ENCODE assay signal across 8 cellular contexts in genomic region chr16:22436823-22437652, GRCh38.
DNase-seq lines count a peak whose midpoint lies in the region; ATAC-seq and TF ChIP-seq lines count a peak whose summit lies in the region.
"Not testable (repeated sequence)": the region's sequence is repeated elsewhere in the genome, so short reads cannot be mapped to it uniquely, and the experiment has no call there.

No MANE protein-coding gene starts in this region.

- not testable (repeated sequence) for H3K4me1 Mint-ChIP-seq in dendritic cell treated with granulocyte-macrophage colony-stimulating factor and Interleukin-4, amounts not matched to agents 40 ng/mL and 50 ng/mL, for 4 days (ENCODE audit: low read depth)

- not testable (repeated sequence) for H3K36me3 Mint-ChIP-seq in dendritic cell treated with granulocyte-macrophage colony-stimulating factor and Interleukin-4, amounts not matched to agents 40 ng/mL and 50 ng/mL, for 4 days (ENCODE audit: low read depth)

- H3K36me3 ChIP-seq in BE2C, result not testable (repeated sequence)

- not testable (repeated sequence) for H3K9me3 ChIP-seq in BE2C

- peak overlapping the region; percentile 97 for H3K27ac Mint-ChIP-seq in dendritic cell treated with granulocyte-macrophage colony-stimulating factor and Interleukin-4, amounts not matched to agents 40 ng/mL and 50 ng/mL, for 4 days

- peak; percentile 85 for DNase-seq in BE2C
- DNase-seq in GM19240 (ENCODE audit: insufficient read length, low spot score), result peak; percentile 21
- DNase-seq in NCI-H748 treated with DMSO at 0.1 percent for 48 hours (lab: John Stamatoyannopoulos, UW), result peak; percentile 27
- DNase-seq in activated CD4-positive, alpha-beta T cell treated with anti-CD3 and anti-CD28 coated beads, Interleukin-2, amount 50 U/mL, for 4 hours, result peak; percentile 56 to 57
- peak; percentile 92 for DNase-seq in left kidney (ENCODE audit: low read depth, low spot score)
- peak; percentile 17 to 34 for DNase-seq in stimulated activated CD4-positive, alpha-beta T cell treated with anti-CD3 and anti-CD28 coated beads, Interleukin-1b, Interleukin-23, amount 100 ng/mL, for 1 hour (ENCODE audit: low read depth in 2 of 2)

- ATAC-seq in HG03432 (IDR thresholded peaks at IDR 0.05; ENCODE audit: unreplicated experiment), result peak; percentile 88

- H3K27me3 ChIP-seq in BE2C, result not testable (repeated sequence)

- not testable (repeated sequence) for TF ChIP-seq CTCF in BE2C (IDR thresholded peaks at IDR 0.05; ENCODE audit: low read depth, low read length)

- intact Hi-C loops in dendritic cell treated with granulocyte-macrophage colony-stimulating factor and Interleukin-4, amounts not matched to agents 40 ng/mL and 50 ng/mL, for 4 days (cut with micrococcal nuclease), result not testable (repeated sequence)

- peak overlapping the region; percentile 96 for H3K4me3 Mint-ChIP-seq in dendritic cell treated with granulocyte-macrophage colony-stimulating factor and Interleukin-4, amounts not matched to agents 40 ng/mL and 50 ng/mL, for 4 days

- peak overlapping the region; percentile 74 for H3K4me3 ChIP-seq in BE2C (ENCODE audit: low read depth, low read length)

- H3K9me3 Mint-ChIP-seq in dendritic cell treated with granulocyte-macrophage colony-stimulating factor and Interleukin-4, amounts not matched to agents 40 ng/mL and 50 ng/mL, for 4 days, result not testable (repeated sequence)

- H3K27me3 Mint-ChIP-seq in dendritic cell treated with granulocyte-macrophage colony-stimulating factor and Interleukin-4, amounts not matched to agents 40 ng/mL and 50 ng/mL, for 4 days, result not testable (repeated sequence)

- not testable (repeated sequence) for H3K4me1 ChIP-seq in BE2C

Comparison
In these comparisons a context has a peak if more than half of its experiments do, and no peak if none do; other contexts are left out.
1. Peak in every context shown above with its lines: DNase-seq, ATAC-seq and H3K4me3 ChIP-seq.
2. DNase-seq: peak in every context shown above with its lines; median percentile 92 in left kidney; 85 in BE2C; 56 in activated CD4-positive, alpha-beta T cell treated with anti-CD3 and anti-CD28 coated beads, Interleukin-2, amount 50 U/mL, for 4 hours; 27 in NCI-H748 treated with DMSO at 0.1 percent for 48 hours; 26 in stimulated activated CD4-positive, alpha-beta T cell treated with anti-CD3 and anti-CD28 coated beads, Interleukin-1b, Interleukin-23, amount 100 ng/mL, for 1 hour; 21 in GM19240.